17 cellular contexts compared by ENCODE assay signal in genomic region chr16:30532285-30533145, GRCh38. TPM values are rescaled to one million over a fixed set of nuclear protein-coding genes. Genes with fewer than 3 reads are reported as not detected.
DNase-seq lines count a peak whose midpoint lies in the region; TF ChIP-seq lines count a peak whose summit lies in the region.
"Had no signal": no experiment of that assay in that cellular context is flagged by ENCODE, and none has a peak within 500 bp of the region (broad histone marks: within the 10 kb centered on the region; RNA-seq: fewer than 3 reads in every experiment).

No MANE protein-coding gene starts in this region.

- no peaks in the 10 kb centered on the region for H3K27me3 Mint-ChIP-seq in activated naive CD4-positive, alpha-beta T cell treated with anti-CD3 and anti-CD28 coated beads, Interleukin-2, amount 50 U/mL, for 24 hours
- H3K27me3 Mint-ChIP-seq in activated naive CD8-positive, alpha-beta T cell: no peaks in the 10 kb centered on the region
- no peaks in the 10 kb centered on the region for H3K27me3 Mint-ChIP-seq in type B pancreatic cell

- H4K20me1 ChIP-seq in osteoblast (ENCODE audit: insufficient read depth, low read length) (no peaks in the 10 kb centered on the region), Karpas-422 (ENCODE audit: insufficient read depth, low read depth, low read length) (no peaks in the 10 kb centered on the region)

- H3K4me2 ChIP-seq in osteoblast (ENCODE audit: insufficient read depth, low read length): no peak overlapping the region
- H3K4me2 ChIP-seq in Karpas-422 (ENCODE audit: low read depth, low read length, poor library complexity, severe bottlenecking): no peak overlapping the region

- H3K4me3 Mint-ChIP-seq in activated naive CD4-positive, alpha-beta T cell treated with anti-CD3 and anti-CD28 coated beads, Interleukin-2, amount 50 U/mL, for 24 hours: peak overlapping the region; percentile 71
- peak overlapping the region; percentile 81 for H3K4me3 Mint-ChIP-seq in activated naive CD8-positive, alpha-beta T cell
- H3K4me3 Mint-ChIP-seq in type B pancreatic cell: peak overlapping the region; percentile 85

- H3K4me1 ChIP-seq in mucosa of stomach (ENCODE audit: control insufficient read depth, insufficient read depth, low read length): peaks cover 33% of the 10 kb centered on the region
- peaks cover 14% of the 10 kb centered on the region for H3K4me1 ChIP-seq in osteoblast (ENCODE audit: insufficient read depth, low read length)
- peaks cover 47% of the 10 kb centered on the region for H3K4me1 ChIP-seq in Karpas-422 (ENCODE audit: low read length)

- no peak for DNase-seq in activated naive CD4-positive, alpha-beta T cell (lab: John Stamatoyannopoulos, UW)
- DNase-seq in type B pancreatic cell (ENCODE audit: extremely low spot score, unreplicated experiment): no peak
- no peak for DNase-seq in osteoblast (ENCODE audit: insufficient read length, low spot score, missing footprints)
- DNase-seq in HK-2 (ENCODE audit: unreplicated experiment): no peak
- DNase-seq in Karpas-422: no peak
- DNase-seq: AML-193, anterior cingulate cortex, cortex of kidney, MV-4-11, NCI-H2107, Right ventricle myocardium superior, T-helper 9 cell had no signal

- TF ChIP-seq CTCF in type B pancreatic cell (conservative IDR thresholded peaks at IDR 0.05): no peak
- no peak for TF ChIP-seq CTCF in osteoblast (IDR thresholded peaks at IDR 0.05; ENCODE audit: extremely low read depth, low read depth, low read length)

- no peak overlapping the region for H3K27ac Mint-ChIP-seq in activated naive CD4-positive, alpha-beta T cell treated with anti-CD3 and anti-CD28 coated beads, Interleukin-2, amount 50 U/mL, for 24 hours
- H3K27ac Mint-ChIP-seq in activated naive CD8-positive, alpha-beta T cell: peak overlapping the region; percentile 61
- peak overlapping the region; percentile 85 for H3K27ac Mint-ChIP-seq in type B pancreatic cell

- H3K27ac ChIP-seq in osteoblast (ENCODE audit: low read depth, low read length) (no peak overlapping the region), Karpas-422 (ENCODE audit: low read length) (no peak overlapping the region)

- H3K36me3 ChIP-seq in mucosa of stomach (ENCODE audit: control insufficient read depth, insufficient read depth, low read length) (no peaks in the 10 kb centered on the region), osteoblast (ENCODE audit: insufficient read depth, low read length) (peaks cover 17% of the 10 kb centered on the region), Karpas-422 (ENCODE audit: insufficient read depth, low read length) (no peaks in the 10 kb centered on the region)

- H3K9ac ChIP-seq in mucosa of stomach (ENCODE audit: low read length) (peak overlapping the region; percentile 97), Karpas-422 (ENCODE audit: low read length) (no peak overlapping the region)

- no peaks in the 10 kb centered on the region for H3K9me3 ChIP-seq in mucosa of stomach (ENCODE audit: control insufficient read depth, low read length)
- H3K9me3 ChIP-seq in osteoblast (ENCODE audit: low read depth, low read length): no peaks in the 10 kb centered on the region
- H3K9me3 ChIP-seq in Karpas-422 (ENCODE audit: low read length): no peaks in the 10 kb centered on the region
- H3K9me3 ChIP-seq: pancreas had no signal

- H3K79me2 ChIP-seq in osteoblast (ENCODE audit: insufficient read depth, low read length) (peaks cover 21% of the 10 kb centered on the region), Karpas-422 (ENCODE audit: low read length) (peaks cover 34% of the 10 kb centered on the region)

- H2AFZ ChIP-seq in osteoblast (ENCODE audit: low read length) (no peak overlapping the region), Karpas-422 (ENCODE audit: low read length) (no peak overlapping the region)

- H3K4me1 Mint-ChIP-seq in activated naive CD4-positive, alpha-beta T cell treated with anti-CD3 and anti-CD28 coated beads, Interleukin-2, amount 50 U/mL, for 24 hours: peaks cover 51% of the 10 kb centered on the region
- H3K4me1 Mint-ChIP-seq in activated naive CD8-positive, alpha-beta T cell (ENCODE audit: low read depth): peaks cover 41% of the 10 kb centered on the region
- peaks cover 45% of the 10 kb centered on the region for H3K4me1 Mint-ChIP-seq in type B pancreatic cell (ENCODE audit: unreplicated experiment)

- H3K27me3 ChIP-seq in mucosa of stomach (ENCODE audit: control insufficient read depth, insufficient read depth, low read length): no peaks in the 10 kb centered on the region
- no peaks in the 10 kb centered on the region for H3K27me3 ChIP-seq in osteoblast (ENCODE audit: insufficient read depth, low read length)
- H3K27me3 ChIP-seq in Karpas-422 (ENCODE audit: low read length): no peaks in the 10 kb centered on the region
- H3K27me3 ChIP-seq: pancreas had no signal

- H3K36me3 Mint-ChIP-seq in activated naive CD4-positive, alpha-beta T cell treated with anti-CD3 and anti-CD28 coated beads, Interleukin-2, amount 50 U/mL, for 24 hours: no peaks in the 10 kb centered on the region
- peaks cover 4% of the 10 kb centered on the region for H3K36me3 Mint-ChIP-seq in activated naive CD8-positive, alpha-beta T cell
- peaks cover 21% of the 10 kb centered on the region for H3K36me3 Mint-ChIP-seq in type B pancreatic cell

- no peaks in the 10 kb centered on the region for H3K9me2 ChIP-seq in Karpas-422 (replicated peaks; ENCODE audit: insufficient read depth, low read length)

- H3K9me3 Mint-ChIP-seq in activated naive CD4-positive, alpha-beta T cell treated with anti-CD3 and anti-CD28 coated beads, Interleukin-2, amount 50 U/mL, for 24 hours: no peaks in the 10 kb centered on the region
- H3K9me3 Mint-ChIP-seq in activated naive CD8-positive, alpha-beta T cell (ENCODE audit: low read depth): no peaks in the 10 kb centered on the region
- peaks cover 4% of the 10 kb centered on the region for H3K9me3 Mint-ChIP-seq in type B pancreatic cell

- H3K4me3 ChIP-seq in mucosa of stomach (ENCODE audit: low read length) (no peak overlapping the region), osteoblast (ENCODE audit: insufficient read depth, low read length) (no peak overlapping the region), Karpas-422 (ENCODE audit: low read length) (no peak overlapping the region; the same call in 1 of the 2 replicates)
- H3K4me3 ChIP-seq: lung had no signal

RNA-seq across cellular contexts. Expression of gene ZNF747, which starts 2.1 kb away (rescaled TPM):
- total RNA-seq in type B pancreatic cell (ENCODE audit: low replicate concordance) (9.3 and 11.4 TPM in 2 replicates), osteoblast (16.6 and 17.1 TPM in 2 replicates)
- 9.8 and 16.9 TPM in 2 replicates for total RNA-seq in Karpas-422 (2014; rRNA removed; shearing (Covaris generic); ENCODE audit: low replicate concordance)

RNA-seq across cellular contexts. Expression of gene ZNF768, which starts 6.1 kb away (rescaled TPM):
- total RNA-seq in type B pancreatic cell (ENCODE audit: low replicate concordance) (58.7 and 59.6 TPM in 2 replicates), osteoblast (22.7 and 25.0 TPM in 2 replicates)
- total RNA-seq in Karpas-422 (2014; rRNA removed; shearing (Covaris generic); ENCODE audit: low replicate concordance): 59.4 and 107 TPM in 2 replicates

RNA-seq across cellular contexts. Expression of gene ZNF764, which starts 25.7 kb away (rescaled TPM):
- 16.8 and 20.2 TPM in 2 replicates for total RNA-seq in type B pancreatic cell (ENCODE audit: low replicate concordance)
- 5.3 and 7.6 TPM in 2 replicates for total RNA-seq in osteoblast
- total RNA-seq in Karpas-422 (2014; rRNA removed; shearing (Covaris generic); ENCODE audit: low replicate concordance): 7.0 and 15.8 TPM in 2 replicates

RNA-seq across cellular contexts. Expression of gene ZNF688, which starts 39.0 kb away (rescaled TPM):
- total RNA-seq in type B pancreatic cell (ENCODE audit: low replicate concordance) (9.8 and 14.3 TPM in 2 replicates), osteoblast (10.9 and 12.3 TPM in 2 replicates)
- total RNA-seq in Karpas-422 (2014; rRNA removed; shearing (Covaris generic); ENCODE audit: low replicate concordance): 18.0 and 24.9 TPM in 2 replicates

RNA-seq across cellular contexts. Expression of gene ZNF785, which starts 53.0 kb away (rescaled TPM):
- total RNA-seq in type B pancreatic cell (ENCODE audit: low replicate concordance) (22.4 and 29.1 TPM in 2 replicates), osteoblast (13.4 and 13.6 TPM in 2 replicates)
- 14.9 and 20.8 TPM in 2 replicates for total RNA-seq in Karpas-422 (2014; rRNA removed; shearing (Covaris generic); ENCODE audit: low replicate concordance)
